In genomic region chr18:56570971-56571370, GRCh38 we compare ENCODE assay signal across 19 cellular contexts.
"Had no signal": no experiment of that assay in that cellular context is flagged by ENCODE, and none has a peak within 500 bp of the region (broad histone marks: within the 10 kb centered on the region; RNA-seq: fewer than 3 reads in every experiment).

No MANE protein-coding gene starts in this region.

- H3K27me3 Mint-ChIP-seq: type B pancreatic cell had no signal

- H3K9me3 ChIP-seq: esophagus muscularis mucosa, gastrocnemius medialis, heart right ventricle, left ventricle myocardium inferior, suprapubic skin, thyroid gland had no signal

- H3K36me3 Mint-ChIP-seq: naive thymus-derived CD4-positive, alpha-beta T cell; type B pancreatic cell had no signal

- ATAC-seq: effector memory CD8-positive, alpha-beta T cell; heart right ventricle; naive thymus-derived CD4-positive, alpha-beta T cell; stimulated activated naive CD8-positive, alpha-beta T cell treated with anti-CD3 and anti-CD28 coated beads, Interleukin-15, Interleukin-2, amounts not matched to agents 100 U/mL and 50 U/mL, for 24 hours had no signal

- H3K27me3 ChIP-seq: esophagus muscularis mucosa, gastrocnemius medialis, heart right ventricle, suprapubic skin, thyroid gland had no signal

- H3K36me3 ChIP-seq: esophagus muscularis mucosa, gastrocnemius medialis, heart right ventricle, left ventricle myocardium inferior, suprapubic skin, thyroid gland had no signal

- H3K4me3 ChIP-seq: esophagus muscularis mucosa, gastrocnemius medialis, heart right ventricle, left ventricle myocardium inferior, lung, suprapubic skin, thyroid gland had no signal

- H3K27ac ChIP-seq: epithelial cell of prostate, esophagus muscularis mucosa, left ventricle myocardium inferior, suprapubic skin, thyroid gland had no signal

- DNase-seq: effector memory CD8-positive, alpha-beta T cell; gastrocnemius medialis; heart right ventricle; hypothalamus; islet precursor cell; left ventricle myocardium inferior; mesenchymal stem cell; midbrain; naive thymus-derived CD4-positive, alpha-beta T cell; nephron progenitor cell; small intestine; stimulated activated CD4-positive, alpha-beta T cell treated with anti-CD3 and anti-CD28 coated beads, Interleukin-2, amount 100 ng/mL, for 48 hours; stimulated activated naive CD8-positive, alpha-beta T cell treated with anti-CD3 and anti-CD28 coated beads, Interleukin-15, Interleukin-2, amounts not matched to agents 100 U/mL and 50 U/mL, for 24 hours; thyroid gland had no signal

- H3K9me3 Mint-ChIP-seq: effector memory CD8-positive, alpha-beta T cell; naive thymus-derived CD4-positive, alpha-beta T cell had no signal

- H3K4me3 Mint-ChIP-seq: effector memory CD8-positive, alpha-beta T cell; naive thymus-derived CD4-positive, alpha-beta T cell; nephron progenitor cell; type B pancreatic cell had no signal

- H3K27ac Mint-ChIP-seq: effector memory CD8-positive, alpha-beta T cell; naive thymus-derived CD4-positive, alpha-beta T cell; type B pancreatic cell had no signal
